Comparison of ENCODE assay signal across 1 cellular context in the genomic region with DNA sequence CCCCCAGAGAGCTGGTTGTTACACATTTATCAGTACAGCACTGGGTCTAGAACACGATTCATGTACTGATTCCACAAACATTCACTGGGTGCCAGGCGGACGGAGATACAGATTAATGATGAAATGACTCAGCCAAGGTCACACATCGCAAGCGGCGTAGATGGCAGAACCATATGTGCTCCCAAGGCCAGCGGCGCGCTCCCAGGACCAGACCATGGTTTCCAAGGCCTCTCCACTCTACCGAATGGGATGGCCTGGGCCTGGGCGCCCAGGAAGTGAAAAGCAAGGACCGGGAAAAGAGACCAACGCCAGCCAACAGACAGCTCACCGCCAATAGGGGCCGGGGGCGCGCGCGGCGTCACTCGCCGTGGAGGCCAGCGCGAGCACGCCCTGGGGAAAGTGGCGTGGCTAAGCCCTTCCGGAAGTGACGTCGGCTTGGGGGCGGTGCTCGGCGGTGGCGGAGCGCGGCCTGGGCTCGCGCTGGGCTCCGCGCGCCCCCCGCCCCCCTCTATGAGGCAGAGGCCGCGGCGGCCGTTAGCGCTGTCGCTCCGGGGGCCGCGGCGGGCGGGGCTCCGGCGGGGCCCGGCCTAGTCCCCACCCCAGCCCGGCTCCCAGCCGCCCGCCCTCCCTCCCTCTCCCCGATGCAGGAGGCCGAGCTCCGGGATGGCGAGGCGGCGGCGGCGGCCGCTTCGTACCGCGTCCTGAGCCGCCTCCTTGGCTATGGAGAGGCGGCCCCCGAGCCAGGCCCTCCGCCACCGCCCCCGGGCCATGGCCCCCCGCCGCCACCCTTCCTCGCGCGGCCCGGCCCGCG.
TF ChIP-seq lines count a peak whose summit lies in the region.

A gene with protein sequence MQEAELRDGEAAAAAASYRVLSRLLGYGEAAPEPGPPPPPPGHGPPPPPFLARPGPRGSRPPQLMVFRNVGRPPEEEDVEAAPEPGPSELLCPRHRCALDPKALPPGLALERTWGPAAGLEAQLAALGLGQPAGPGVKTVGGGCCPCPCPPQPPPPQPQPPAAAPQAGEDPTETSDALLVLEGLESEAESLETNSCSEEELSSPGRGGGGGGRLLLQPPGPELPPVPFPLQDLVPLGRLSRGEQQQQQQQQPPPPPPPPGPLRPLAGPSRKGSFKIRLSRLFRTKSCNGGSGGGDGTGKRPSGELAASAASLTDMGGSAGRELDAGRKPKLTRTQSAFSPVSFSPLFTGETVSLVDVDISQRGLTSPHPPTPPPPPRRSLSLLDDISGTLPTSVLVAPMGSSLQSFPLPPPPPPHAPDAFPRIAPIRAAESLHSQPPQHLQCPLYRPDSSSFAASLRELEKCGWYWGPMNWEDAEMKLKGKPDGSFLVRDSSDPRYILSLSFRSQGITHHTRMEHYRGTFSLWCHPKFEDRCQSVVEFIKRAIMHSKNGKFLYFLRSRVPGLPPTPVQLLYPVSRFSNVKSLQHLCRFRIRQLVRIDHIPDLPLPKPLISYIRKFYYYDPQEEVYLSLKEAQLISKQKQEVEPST (plus strand): TSS at position 433 of the 811 bp plus-strand sequence. CDS start 209 bp downstream, at position 642.

TF ChIP-seq in HepG2, 621 proteins besides CTCF, POLR2A, EP300 and RAD21 (continued from another document and continues in another):
- TF ChIP-seq ZSCAN30 (CRISPR knock-in tag; IDR thresholded peaks at IDR 0.05) (no peak; the same call in 1 of the 2 replicates), ZNF337 (CRISPR knock-in tag; IDR thresholded peaks at IDR 0.05; ENCODE audit: borderline replicate concordance, low read depth) (peak; percentile 86; the same call in 1 of the 2 replicates), TEAD3 (CRISPR knock-in tag; optimal IDR thresholded peaks at IDR 0.05; ENCODE audit: borderline replicate concordance) (peak; percentile 44), ZNF781 (CRISPR knock-in tag; IDR thresholded peaks at IDR 0.05; ENCODE audit: borderline replicate concordance, not compliant biosample characterization) (peak; percentile 68), POLR2AphosphoS5 (IDR thresholded peaks at IDR 0.05; ENCODE audit: low read depth, low read length) (peak; percentile 96), ZNF329 (CRISPR knock-in tag; IDR thresholded peaks at IDR 0.05; ENCODE audit: low read depth) (peak; percentile 74; the same call in 1 of the 2 replicates), NR3C1 (CRISPR knock-in tag; IDR thresholded peaks at IDR 0.05) (no peak), DR1 (CRISPR knock-in tag; IDR thresholded peaks at IDR 0.05) (peak; percentile 88), ZSCAN12 (CRISPR knock-in tag; IDR thresholded peaks at IDR 0.05) (no peak), TARDBP (CRISPR knock-in tag; IDR thresholded peaks at IDR 0.05) (peak; percentile 31; the same call in 1 of the 2 replicates), ZNF746 (CRISPR knock-in tag; IDR thresholded peaks at IDR 0.05) (peak; percentile 44), ZSCAN29 (CRISPR knock-in tag; conservative IDR thresholded peaks at IDR 0.05) (peak; percentile 65; the same call in 1 of the 2 replicates), PTBP1 (IDR thresholded peaks at IDR 0.05; ENCODE audit: low read depth, low read length, poor library complexity, severe bottlenecking) (no peak), SMARCE1 (IDR thresholded peaks at IDR 0.05; ENCODE audit: borderline replicate concordance) (no peak), ZNF282 (IDR thresholded peaks at IDR 0.05; ENCODE audit: partially characterized antibody) (no peak), ZNF780A (CRISPR knock-in tag; IDR thresholded peaks at IDR 0.05) (no peak), TBX3 (IDR thresholded peaks at IDR 0.05; ENCODE audit: borderline replicate concordance) (peak; percentile 57; the same call in 1 of the 2 replicates), ARNTL (CRISPR knock-in tag; IDR thresholded peaks at IDR 0.05) (peak; percentile 53; the same call in 1 of the 2 replicates), SMAD9 (CRISPR knock-in tag; IDR thresholded peaks at IDR 0.05) (no peak), ZNF207 (IDR thresholded peaks at IDR 0.05; ENCODE audit: borderline replicate concordance) (no peak), ZNF33A (CRISPR knock-in tag; IDR thresholded peaks at IDR 0.05; ENCODE audit: borderline replicate concordance) (no peak), CHD4 (IDR thresholded peaks at IDR 0.05; ENCODE audit: borderline replicate concordance, low read length) (peak; percentile 47; the same call in 1 of the 2 replicates), ZNF678 (CRISPR knock-in tag; IDR thresholded peaks at IDR 0.05) (peak; percentile 91; the same call in 1 of the 2 replicates), GFI1 (CRISPR knock-in tag; IDR thresholded peaks at IDR 0.05; ENCODE audit: borderline replicate concordance) (no peak), NPAS2 (CRISPR knock-in tag; IDR thresholded peaks at IDR 0.05; ENCODE audit: borderline replicate concordance) (no peak), ZKSCAN8 (CRISPR knock-in tag; IDR thresholded peaks at IDR 0.05; ENCODE audit: borderline replicate concordance) (peak; percentile 66; the same call in 1 of the 2 replicates), MAF1 (CRISPR knock-in tag; IDR thresholded peaks at IDR 0.05; ENCODE audit: borderline replicate concordance) (peak; percentile 64; the same call in 1 of the 2 replicates), KLF9 (CRISPR knock-in tag; IDR thresholded peaks at IDR 0.05; ENCODE audit: low read depth) (no peak), ZNF841 (CRISPR knock-in tag; IDR thresholded peaks at IDR 0.05; ENCODE audit: borderline replicate concordance) (no peak), NR1H2 (CRISPR knock-in tag; IDR thresholded peaks at IDR 0.05; ENCODE audit: borderline replicate concordance, low read depth) (no peak; the same call in 1 of the 2 replicates), ZNF44 (CRISPR knock-in tag; IDR thresholded peaks at IDR 0.05) (no peak)
- TF ChIP-seq, protein P1, sequence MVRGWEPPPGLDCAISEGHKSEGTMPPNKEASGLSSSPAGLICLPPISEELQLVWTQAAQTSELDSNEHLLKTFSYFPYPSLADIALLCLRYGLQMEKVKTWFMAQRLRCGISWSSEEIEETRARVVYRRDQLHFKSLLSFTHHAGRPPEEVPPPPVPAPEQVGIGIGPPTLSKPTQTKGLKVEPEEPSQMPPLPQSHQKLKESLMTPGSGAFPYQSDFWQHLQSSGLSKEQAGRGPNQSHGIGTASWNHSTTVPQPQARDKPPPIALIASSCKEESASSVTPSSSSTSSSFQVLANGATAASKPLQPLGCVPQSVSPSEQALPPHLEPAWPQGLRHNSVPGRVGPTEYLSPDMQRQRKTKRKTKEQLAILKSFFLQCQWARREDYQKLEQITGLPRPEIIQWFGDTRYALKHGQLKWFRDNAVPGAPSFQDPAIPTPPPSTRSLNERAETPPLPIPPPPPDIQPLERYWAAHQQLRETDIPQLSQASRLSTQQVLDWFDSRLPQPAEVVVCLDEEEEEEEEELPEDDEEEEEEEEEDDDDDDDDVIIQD (CRISPR knock-in tag; IDR thresholded peaks at IDR 0.05; ENCODE audit: low read depth): no peak; the same call in 1 of the 2 replicates
- TF ChIP-seq, protein P2, sequence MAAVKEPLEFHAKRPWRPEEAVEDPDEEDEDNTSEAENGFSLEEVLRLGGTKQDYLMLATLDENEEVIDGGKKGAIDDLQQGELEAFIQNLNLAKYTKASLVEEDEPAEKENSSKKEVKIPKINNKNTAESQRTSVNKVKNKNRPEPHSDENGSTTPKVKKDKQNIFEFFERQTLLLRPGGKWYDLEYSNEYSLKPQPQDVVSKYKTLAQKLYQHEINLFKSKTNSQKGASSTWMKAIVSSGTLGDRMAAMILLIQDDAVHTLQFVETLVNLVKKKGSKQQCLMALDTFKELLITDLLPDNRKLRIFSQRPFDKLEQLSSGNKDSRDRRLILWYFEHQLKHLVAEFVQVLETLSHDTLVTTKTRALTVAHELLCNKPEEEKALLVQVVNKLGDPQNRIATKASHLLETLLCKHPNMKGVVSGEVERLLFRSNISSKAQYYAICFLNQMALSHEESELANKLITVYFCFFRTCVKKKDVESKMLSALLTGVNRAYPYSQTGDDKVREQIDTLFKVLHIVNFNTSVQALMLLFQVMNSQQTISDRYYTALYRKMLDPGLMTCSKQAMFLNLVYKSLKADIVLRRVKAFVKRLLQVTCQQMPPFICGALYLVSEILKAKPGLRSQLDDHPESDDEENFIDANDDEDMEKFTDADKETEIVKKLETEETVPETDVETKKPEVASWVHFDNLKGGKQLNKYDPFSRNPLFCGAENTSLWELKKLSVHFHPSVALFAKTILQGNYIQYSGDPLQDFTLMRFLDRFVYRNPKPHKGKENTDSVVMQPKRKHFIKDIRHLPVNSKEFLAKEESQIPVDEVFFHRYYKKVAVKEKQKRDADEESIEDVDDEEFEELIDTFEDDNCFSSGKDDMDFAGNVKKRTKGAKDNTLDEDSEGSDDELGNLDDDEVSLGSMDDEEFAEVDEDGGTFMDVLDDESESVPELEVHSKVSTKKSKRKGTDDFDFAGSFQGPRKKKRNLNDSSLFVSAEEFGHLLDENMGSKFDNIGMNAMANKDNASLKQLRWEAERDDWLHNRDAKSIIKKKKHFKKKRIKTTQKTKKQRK (IDR thresholded peaks at IDR 0.05; ENCODE audit: low read length): no peak
- TF ChIP-seq, protein P3, sequence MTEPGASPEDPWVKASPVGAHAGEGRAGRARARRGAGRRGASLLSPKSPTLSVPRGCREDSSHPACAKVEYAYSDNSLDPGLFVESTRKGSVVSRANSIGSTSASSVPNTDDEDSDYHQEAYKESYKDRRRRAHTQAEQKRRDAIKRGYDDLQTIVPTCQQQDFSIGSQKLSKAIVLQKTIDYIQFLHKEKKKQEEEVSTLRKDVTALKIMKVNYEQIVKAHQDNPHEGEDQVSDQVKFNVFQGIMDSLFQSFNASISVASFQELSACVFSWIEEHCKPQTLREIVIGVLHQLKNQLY (CRISPR knock-in tag; IDR thresholded peaks at IDR 0.05): peak; percentile 58; the same call in 1 of the 2 replicates
- TF ChIP-seq, protein P4, sequence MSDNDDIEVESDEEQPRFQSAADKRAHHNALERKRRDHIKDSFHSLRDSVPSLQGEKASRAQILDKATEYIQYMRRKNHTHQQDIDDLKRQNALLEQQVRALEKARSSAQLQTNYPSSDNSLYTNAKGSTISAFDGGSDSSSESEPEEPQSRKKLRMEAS (IDR thresholded peaks at IDR 0.05): peak; percentile 85
- TF ChIP-seq, protein P5, sequence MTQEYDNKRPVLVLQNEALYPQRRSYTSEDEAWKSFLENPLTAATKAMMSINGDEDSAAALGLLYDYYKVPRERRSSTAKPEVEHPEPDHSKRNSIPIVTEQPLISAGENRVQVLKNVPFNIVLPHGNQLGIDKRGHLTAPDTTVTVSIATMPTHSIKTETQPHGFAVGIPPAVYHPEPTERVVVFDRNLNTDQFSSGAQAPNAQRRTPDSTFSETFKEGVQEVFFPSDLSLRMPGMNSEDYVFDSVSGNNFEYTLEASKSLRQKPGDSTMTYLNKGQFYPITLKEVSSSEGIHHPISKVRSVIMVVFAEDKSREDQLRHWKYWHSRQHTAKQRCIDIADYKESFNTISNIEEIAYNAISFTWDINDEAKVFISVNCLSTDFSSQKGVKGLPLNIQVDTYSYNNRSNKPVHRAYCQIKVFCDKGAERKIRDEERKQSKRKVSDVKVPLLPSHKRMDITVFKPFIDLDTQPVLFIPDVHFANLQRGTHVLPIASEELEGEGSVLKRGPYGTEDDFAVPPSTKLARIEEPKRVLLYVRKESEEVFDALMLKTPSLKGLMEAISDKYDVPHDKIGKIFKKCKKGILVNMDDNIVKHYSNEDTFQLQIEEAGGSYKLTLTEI (CRISPR knock-in tag; conservative IDR thresholded peaks at IDR 0.05): no peak
- TF ChIP-seq, protein P6, sequence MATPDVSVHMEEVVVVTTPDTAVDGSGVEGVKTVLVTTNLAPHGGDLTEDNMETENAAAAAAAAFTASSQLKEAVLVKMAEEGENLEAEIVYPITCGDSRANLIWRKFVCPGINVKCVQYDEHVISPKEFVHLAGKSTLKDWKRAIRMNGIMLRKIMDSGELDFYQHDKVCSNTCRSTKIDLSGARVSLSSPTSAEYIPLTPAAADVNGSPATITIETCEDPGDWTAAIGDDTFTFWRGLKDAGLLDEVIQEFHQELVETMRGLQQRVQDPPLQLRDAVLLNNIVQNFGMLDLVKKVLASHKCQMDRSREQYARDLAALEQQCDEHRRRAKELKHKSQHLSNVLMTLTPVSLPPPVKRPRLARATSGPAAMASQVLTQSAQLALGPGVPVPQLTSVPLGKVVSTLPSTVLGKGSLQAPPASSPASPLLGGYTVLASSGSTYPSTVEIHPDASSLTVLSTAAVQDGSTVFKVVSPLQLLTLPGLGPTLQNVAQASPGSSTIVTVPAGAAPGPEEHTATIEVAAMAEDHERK (CRISPR knock-in tag; IDR thresholded peaks at IDR 0.05; ENCODE audit: low read depth): peak; percentile 86
- TF ChIP-seq, protein P7, sequence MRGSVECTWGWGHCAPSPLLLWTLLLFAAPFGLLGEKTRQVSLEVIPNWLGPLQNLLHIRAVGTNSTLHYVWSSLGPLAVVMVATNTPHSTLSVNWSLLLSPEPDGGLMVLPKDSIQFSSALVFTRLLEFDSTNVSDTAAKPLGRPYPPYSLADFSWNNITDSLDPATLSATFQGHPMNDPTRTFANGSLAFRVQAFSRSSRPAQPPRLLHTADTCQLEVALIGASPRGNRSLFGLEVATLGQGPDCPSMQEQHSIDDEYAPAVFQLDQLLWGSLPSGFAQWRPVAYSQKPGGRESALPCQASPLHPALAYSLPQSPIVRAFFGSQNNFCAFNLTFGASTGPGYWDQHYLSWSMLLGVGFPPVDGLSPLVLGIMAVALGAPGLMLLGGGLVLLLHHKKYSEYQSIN (CRISPR knock-in tag; IDR thresholded peaks at IDR 0.05; ENCODE audit: borderline replicate concordance): no peak
